ENCODE assay signal across 21 cellular contexts in genomic region chr2:85302106-85302505, GRCh38. TPM values are rescaled to one million over a fixed set of nuclear protein-coding genes. Genes with fewer than 3 reads are reported as not detected.
A peak's percentile ranks its signal among the peaks of the same experiment; 100 is the strongest.
DNase-seq lines count a peak whose midpoint lies in the region; ATAC-seq, FAIRE-seq and TF ChIP-seq lines count a peak whose summit lies in the region.
"Had no signal": no experiment of that assay in that cellular context is flagged by ENCODE, and none has a peak within 500 bp of the region (broad histone marks: within the 10 kb centered on the region; RNA-seq: fewer than 3 reads in every experiment).

No MANE protein-coding gene starts in this region.

- TF ChIP-seq POLR2A in HepG2 (IDR thresholded peaks at IDR 0.05; ENCODE audit: insufficient read depth in 1 of 2, low read depth in 2 of 2, low read length in 2 of 2) (no peak), right lobe of liver (IDR thresholded peaks at IDR 0.05) (no peak)

- BruUV-seq in HepG2 (replicated peaks; lab: Mats Ljungman, UMichigan): no TSS peak

- H3K79me2 ChIP-seq in HepG2 (ENCODE audit: insufficient read depth, low read length): no peaks in the 10 kb centered on the region

- DNase-seq in NCI-H2171 treated with DMSO at 0.1 percent for 48 hours (lab: John Stamatoyannopoulos, UW) (peak; percentile 35), NCI-H2171 (lab: John Stamatoyannopoulos, UW) (no peak), HepG2 (ENCODE audit: low spot score) (no peak), right lobe of liver (no peak), left cardiac atrium (no peak), middle frontal gyrus (ENCODE audit: extremely low spot score, low spot score) (no peak)
- DNase-seq in activated CD4-positive, alpha-beta T cell treated with anti-CD3 and anti-CD28 coated beads for 48 hours: no peak
- DNase-seq: CD8-positive, alpha-beta memory T cell; GF-D8; HFFc6; Karpas-422; MG63; NCI-H1092; NCI-H187; NCI-H510A treated with DMSO at 0.1 percent for 48 hours; NK-92 treated with Interleukin-12 subunit alpha and Interleukin-12 subunit beta, amount 100 ng/mL, for 24 hours; SW 1271 had no signal

- no peak for FAIRE-seq in HepG2 (lab: Jason Lieb, UNC)
- FAIRE-seq: D721Med, GM12891 had no signal

- H2AFZ ChIP-seq in HepG2 (ENCODE audit: low read length): no peak overlapping the region

- no peak overlapping the region for H3K9ac ChIP-seq in HepG2 (ENCODE audit: insufficient read depth, low read depth, low read length)
- H3K9ac ChIP-seq: BLaER1 treated with 17β-estradiol and CSF1 and Interleukin-3, amounts not matched to agents 10 nM and 100 nM had no signal

- ATAC-seq in HepG2 (no peak), right lobe of liver (no peak), left cardiac atrium (peak; percentile 27 to 63), GM19324 (IDR thresholded peaks at IDR 0.05; ENCODE audit: low FRiP score, unreplicated experiment) (no peak)

- intact Hi-C loops in HepG2 (cut with micrococcal nuclease; ENCODE audit: unreplicated experiment) (loop anchor here (10.0 kb wide), 1 partner anchor 377 kb away; no protein-coding TSS in a partner anchor), right lobe of liver (cut with DNase I) (no loop called here), left cardiac atrium (cut with DNase I) (no loop called here)

- 48% methylated on average over 5 of the region's 5 CpGs for WGBS in HepG2 (ENCODE audit: low lambda C conversion rate)
- WGBS in right lobe of liver (ENCODE audit: insufficient coverage, low coverage, low lambda C conversion rate, missing lambda C conversion rate): 89% methylated on average over 5 of the region's 5 CpGs

- H3K36me3 ChIP-seq in HepG2 (replicated peaks in 1 of 2; ENCODE audit: control insufficient read depth in 1 of 2, insufficient read depth in 2 of 2, low read length in 2 of 2): no peaks in the 10 kb centered on the region
- no peaks in the 10 kb centered on the region for H3K36me3 ChIP-seq in right lobe of liver
- H3K36me3 ChIP-seq: BLaER1 treated with 17β-estradiol and CSF1 and Interleukin-3, amounts not matched to agents 10 nM and 100 nM; MG63 had no signal

- H3K9me3 ChIP-seq in HepG2 (ENCODE audit: low read length): no peaks in the 10 kb centered on the region
- H3K9me3 ChIP-seq in right lobe of liver: no peaks in the 10 kb centered on the region
- H3K9me3 ChIP-seq: BLaER1 treated with 17β-estradiol and CSF1 and Interleukin-3, amounts not matched to agents 10 nM and 100 nM; MG63 had no signal

- POLR2A ChIA-PET in HepG2 (lab: Yijun Ruan, JAX): no interaction called here

- H3K27ac ChIP-seq in HepG2 (ENCODE audit: extremely low read length, insufficient read depth, low read length): no peak overlapping the region
- no peak overlapping the region for H3K27ac ChIP-seq in right lobe of liver
- H3K27ac ChIP-seq: BLaER1 treated with 17β-estradiol and CSF1 and Interleukin-3, amounts not matched to agents 10 nM and 100 nM had no signal

- no peaks in the 10 kb centered on the region for H4K20me1 ChIP-seq in HepG2 (ENCODE audit: insufficient read depth, low read length)
- H4K20me1 ChIP-seq: BLaER1 treated with 17β-estradiol and CSF1 and Interleukin-3, amounts not matched to agents 10 nM and 100 nM had no signal

- no peak for TF ChIP-seq CTCF in HepG2 (CRISPR knock-in tag; IDR thresholded peaks at IDR 0.05)
- TF ChIP-seq CTCF in right lobe of liver (IDR thresholded peaks at IDR 0.05): no peak

- peaks cover 72% of the 10 kb centered on the region for H3K4me1 ChIP-seq in HepG2 (ENCODE audit: insufficient read depth, low read length)
- H3K4me1 ChIP-seq in right lobe of liver: peaks cover 0 to 9% (median 3%) of the 10 kb centered on the region in 4 donors

- in situ Hi-C loops in HepG2 (cut with HindIII; ENCODE audit: extremely low pct_ligation_motif_present, low pct_unique_long_range_greater_than_20kb): no loop called here

- no peak for TF ChIP-seq RAD21 in HepG2 (CRISPR knock-in tag; IDR thresholded peaks at IDR 0.05)

- H3K27me3 ChIP-seq in HepG2 (ENCODE audit: control insufficient read depth in 1 of 2, insufficient read depth in 2 of 2, low read length in 2 of 2) (peaks cover 0 to 11% of the 10 kb centered on the region in 2 experiments; a peak in 3 of 5 replicates), right lobe of liver (no peaks in the 10 kb centered on the region)
- H3K27me3 ChIP-seq: BLaER1 treated with 17β-estradiol and CSF1 and Interleukin-3, amounts not matched to agents 10 nM and 100 nM; MG63 had no signal

- H3K4me3 ChIP-seq in HepG2 (replicated peaks in 1 of 3; ENCODE audit: insufficient read depth in 1 of 3, low read depth in 2 of 3, low read length in 3 of 3) (no peak overlapping the region), right lobe of liver (no peak overlapping the region)
- H3K4me3 ChIP-seq: BLaER1 treated with 17β-estradiol and CSF1 and Interleukin-3, amounts not matched to agents 10 nM and 100 nM; MG63 had no signal

- no peak overlapping the region for H3K4me2 ChIP-seq in HepG2 (ENCODE audit: low read depth, low read length)
- H3K4me2 ChIP-seq: BLaER1 treated with 17β-estradiol and CSF1 and Interleukin-3, amounts not matched to agents 10 nM and 100 nM had no signal

- CTCF ChIA-PET in HepG2 (lab: Yijun Ruan, JAX; ENCODE audit: low intra/inter-chr PET ratio, low total read pairs): no interaction called here

- no peak for TF ChIP-seq EP300 in HepG2 (IDR thresholded peaks at IDR 0.05; ENCODE audit: low read depth in 2 of 2, low read length in 2 of 2)
- TF ChIP-seq EP300 in HepG2 (CRISPR knock-in tag; IDR thresholded peaks at IDR 0.05; ENCODE audit: borderline replicate concordance): no peak

RNA-seq across cellular contexts. Expression of gene TGOLN2, which starts 25.7 kb away (rescaled TPM):
- total RNA-seq in HepG2 (2016; rRNA removed; fragmentation: Illumina TruSeq; extraction: Trizol) (62.5 and 99.6 TPM in 2 replicates), right lobe of liver (100 to 1,000 TPM in 5 of 6 experiments, 10 to 100 TPM in 1; 85.7 to 153 (median 121) TPM), left cardiac atrium (10 to 100 TPM; 71.1 to 73.9 TPM)
- 10.8 and 10.9 TPM in 2 replicates for total RNA-seq in HepG2 (2016; cell fraction: cytosol; rRNA removed; fragmentation: Illumina TruSeq; extraction: Trizol; ENCODE audit: low read depth)
- total RNA-seq in HepG2 (2016; cell fraction: insoluble cytoplasmic fraction; rRNA removed; fragmentation: Illumina TruSeq; extraction: Trizol): 56.7 and 97.1 TPM in 2 replicates
- total RNA-seq in HepG2 (2016; cell fraction: membrane; rRNA removed; fragmentation: Illumina TruSeq; extraction: Trizol): 20.9 and 22.6 TPM in 2 replicates
- 124 and 151 TPM in 2 replicates for total RNA-seq in HepG2 (2016; cell fraction: nucleus; rRNA removed; fragmentation: Illumina TruSeq; extraction: Trizol)
- 143 and 155 TPM in 2 replicates for polyA plus RNA-seq in HepG2 (2011; rRNA removed)
- 88.2 and 122 TPM in 2 replicates for polyA plus RNA-seq in HepG2 (2011; cell fraction: cytosol; rRNA removed)
- polyA plus RNA-seq in HepG2 (2011; cell fraction: nucleus; rRNA removed): 116 and 157 TPM in 2 replicates
- 86.0 and 95.7 TPM in 2 replicates for polyA plus RNA-seq in HepG2 (2012)
- polyA plus RNA-seq in HepG2 (2016; cell fraction: cytosol; fragmentation: Illumina TruSeq; extraction: Trizol; ENCODE audit: low read depth): 4.3 and 4.5 TPM in 2 replicates
- 51.8 and 59.4 TPM in 2 replicates for polyA plus RNA-seq in HepG2 (2016; cell fraction: insoluble cytoplasmic fraction; fragmentation: Illumina TruSeq; extraction: Trizol; ENCODE audit: low read depth)
- polyA plus RNA-seq in HepG2 (2016; cell fraction: membrane; fragmentation: Illumina TruSeq; extraction: Trizol; ENCODE audit: low read depth): 10.0 and 10.7 TPM in 2 replicates
- 170 and 178 TPM in 2 replicates for polyA plus RNA-seq in HepG2 (2016; cell fraction: nucleus; fragmentation: Illumina TruSeq; extraction: Trizol; ENCODE audit: insufficient read depth, low read depth)
- polyA minus RNA-seq in HepG2 (2011; rRNA and poly(A)+ RNA removed; ENCODE audit: low replicate concordance): 35.4 and 110 TPM in 2 replicates
- polyA minus RNA-seq in HepG2 (2011; cell fraction: cytosol; rRNA and poly(A)+ RNA removed): 83.6 and 87.9 TPM in 2 replicates
- 120 and 144 TPM in 2 replicates for polyA minus RNA-seq in HepG2 (2011; cell fraction: nucleus; rRNA and poly(A)+ RNA removed)

RNA-seq across cellular contexts. Expression of gene RETSAT, which starts 52.2 kb away (rescaled TPM):
- total RNA-seq in HepG2 (2016; rRNA removed; fragmentation: Illumina TruSeq; extraction: Trizol) (17.2 and 46.7 TPM in 2 replicates), right lobe of liver (100 to 1,000 TPM in 4 of 6 experiments, 10 to 100 TPM in 2; 70.3 to 112 (median 105) TPM), left cardiac atrium (10 to 100 TPM; 79.9 to 84.0 TPM)
- 10.9 and 12.3 TPM in 2 replicates for total RNA-seq in HepG2 (2016; cell fraction: cytosol; rRNA removed; fragmentation: Illumina TruSeq; extraction: Trizol; ENCODE audit: low read depth)
- 18.1 and 44.6 TPM in 2 replicates for total RNA-seq in HepG2 (2016; cell fraction: insoluble cytoplasmic fraction; rRNA removed; fragmentation: Illumina TruSeq; extraction: Trizol)
- total RNA-seq in HepG2 (2016; cell fraction: membrane; rRNA removed; fragmentation: Illumina TruSeq; extraction: Trizol): 15.7 and 17.3 TPM in 2 replicates
- total RNA-seq in HepG2 (2016; cell fraction: nucleus; rRNA removed; fragmentation: Illumina TruSeq; extraction: Trizol): 50.8 and 58.5 TPM in 2 replicates
- 61.0 and 88.0 TPM in 2 replicates for polyA plus RNA-seq in HepG2 (2011; rRNA removed)
- polyA plus RNA-seq in HepG2 (2011; cell fraction: cytosol; rRNA removed): 45.6 and 61.3 TPM in 2 replicates
- polyA plus RNA-seq in HepG2 (2011; cell fraction: nucleus; rRNA removed): 145 and 168 TPM in 2 replicates
- 76.9 and 78.5 TPM in 2 replicates for polyA plus RNA-seq in HepG2 (2012)
- 4.6 and 4.8 TPM in 2 replicates for polyA plus RNA-seq in HepG2 (2016; cell fraction: cytosol; fragmentation: Illumina TruSeq; extraction: Trizol; ENCODE audit: low read depth)
- 15.6 and 17.6 TPM in 2 replicates for polyA plus RNA-seq in HepG2 (2016; cell fraction: insoluble cytoplasmic fraction; fragmentation: Illumina TruSeq; extraction: Trizol; ENCODE audit: low read depth)
- 9.2 and 10.8 TPM in 2 replicates for polyA plus RNA-seq in HepG2 (2016; cell fraction: membrane; fragmentation: Illumina TruSeq; extraction: Trizol; ENCODE audit: low read depth)
- 96.7 and 99.7 TPM in 2 replicates for polyA plus RNA-seq in HepG2 (2016; cell fraction: nucleus; fragmentation: Illumina TruSeq; extraction: Trizol; ENCODE audit: insufficient read depth, low read depth)
- 163 and 207 TPM in 2 replicates for polyA minus RNA-seq in HepG2 (2011; rRNA and poly(A)+ RNA removed; ENCODE audit: low replicate concordance)
- 39.9 and 52.7 TPM in 2 replicates for polyA minus RNA-seq in HepG2 (2011; cell fraction: cytosol; rRNA and poly(A)+ RNA removed)
- polyA minus RNA-seq in HepG2 (2011; cell fraction: nucleus; rRNA and poly(A)+ RNA removed): 60.9 and 82.7 TPM in 2 replicates

RNA-seq across cellular contexts. Expression of gene ELMOD3, which starts 52.5 kb away (rescaled TPM):
- total RNA-seq in HepG2 (2016; rRNA removed; fragmentation: Illumina TruSeq; extraction: Trizol): 10.3 and 13.3 TPM in 2 replicates
- total RNA-seq in HepG2 (2016; cell fraction: cytosol; rRNA removed; fragmentation: Illumina TruSeq; extraction: Trizol; ENCODE audit: low read depth): 6.9 and 7.5 TPM in 2 replicates
- total RNA-seq in HepG2 (2016; cell fraction: insoluble cytoplasmic fraction; rRNA removed; fragmentation: Illumina TruSeq; extraction: Trizol): 10.3 and 15.0 TPM in 2 replicates
- total RNA-seq in HepG2 (2016; cell fraction: membrane; rRNA removed; fragmentation: Illumina TruSeq; extraction: Trizol): 8.8 and 9.5 TPM in 2 replicates
- total RNA-seq in HepG2 (2016; cell fraction: nucleus; rRNA removed; fragmentation: Illumina TruSeq; extraction: Trizol): 16.6 and 22.7 TPM in 2 replicates
- polyA plus RNA-seq in HepG2 (2011; rRNA removed): 19.5 and 21.4 TPM in 2 replicates
- polyA plus RNA-seq in HepG2 (2011; cell fraction: cytosol; rRNA removed): 11.0 and 11.1 TPM in 2 replicates
- 56.3 and 61.9 TPM in 2 replicates for polyA plus RNA-seq in HepG2 (2011; cell fraction: nucleus; rRNA removed)
- polyA plus RNA-seq in HepG2 (2012): 9.6 and 10.3 TPM in 2 replicates
- 2.4 and 3.2 TPM in 2 replicates for polyA plus RNA-seq in HepG2 (2016; cell fraction: cytosol; fragmentation: Illumina TruSeq; extraction: Trizol; ENCODE audit: low read depth)
- 9.4 TPM in 2 replicates for polyA plus RNA-seq in HepG2 (2016; cell fraction: insoluble cytoplasmic fraction; fragmentation: Illumina TruSeq; extraction: Trizol; ENCODE audit: low read depth)
- 6.4 and 6.6 TPM in 2 replicates for polyA plus RNA-seq in HepG2 (2016; cell fraction: membrane; fragmentation: Illumina TruSeq; extraction: Trizol; ENCODE audit: low read depth)
- polyA plus RNA-seq in HepG2 (2016; cell fraction: nucleus; fragmentation: Illumina TruSeq; extraction: Trizol; ENCODE audit: insufficient read depth, low read depth): 34.9 and 37.5 TPM in 2 replicates
- 14.8 and 18.1 TPM in 2 replicates for polyA minus RNA-seq in HepG2 (2011; rRNA and poly(A)+ RNA removed; ENCODE audit: low replicate concordance)
- polyA minus RNA-seq in HepG2 (2011; cell fraction: cytosol; rRNA and poly(A)+ RNA removed): 3.2 and 4.1 TPM in 2 replicates
- polyA minus RNA-seq in HepG2 (2011; cell fraction: nucleus; rRNA and poly(A)+ RNA removed): 19.1 and 24.5 TPM in 2 replicates
- total RNA-seq in right lobe of liver: 10 to 100 TPM in 3 of 6 experiments, 1 to 10 TPM in 3; 7.4 to 12.8 (median 9.5) TPM
- 10 to 100 TPM; 15.4 to 22.1 TPM for total RNA-seq in left cardiac atrium

Comparison
In these comparisons a context has a peak if more than half of its experiments do, and no peak if none do; other contexts are left out.
1. ATAC-seq: peak in left cardiac atrium (2 of 2); none in HepG2 (single experiment), right lobe of liver (0 of 4) and GM19324 (single experiment).